18 cellular contexts compared by ENCODE assay signal in the genomic region with DNA sequence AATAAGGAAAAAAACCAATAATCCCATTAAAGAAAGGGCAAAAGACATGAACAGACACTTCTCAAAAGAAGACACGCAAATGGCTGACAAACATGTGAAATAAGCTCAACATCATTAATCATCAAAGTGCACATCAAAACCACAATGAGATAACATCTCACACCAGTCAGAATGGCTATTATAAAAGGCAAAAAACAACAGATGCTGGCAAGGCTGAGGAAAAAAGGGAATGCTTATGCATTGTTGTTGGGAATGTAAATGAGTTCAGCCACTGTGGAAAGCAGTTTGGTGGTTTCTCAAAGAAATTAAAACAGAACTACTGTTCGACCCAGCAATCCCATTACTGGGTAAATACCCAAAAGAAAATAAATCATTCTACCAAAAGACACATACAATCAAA.
DNase-seq lines count a peak whose midpoint lies in the region; ATAC-seq, FAIRE-seq and TF ChIP-seq lines count a peak whose summit lies in the region.
"Had no signal": no experiment of that assay in that cellular context is flagged by ENCODE, and none has a peak within 500 bp of the region (broad histone marks: within the 10 kb centered on the region; RNA-seq: fewer than 3 reads in every experiment).

No MANE protein-coding gene starts in this region.

- DNase-seq in A172 (ENCODE audit: low spot score) (peak; percentile 35), M059J (ENCODE audit: low read depth) (peak; percentile 47), astrocyte (ENCODE audit: low read depth) (peak; percentile 52), foreskin keratinocyte (peak; percentile 47 to 66), NCI-H187 (lab: John Stamatoyannopoulos, UW) (no peak)
- DNase-seq: C1 segment of cervical spinal cord; Calu3; CD4-positive, alpha-beta T cell; DMS 273 treated with DMSO at 0.1 percent for 48 hours; H9 had no signal

- H3K4me1 Mint-ChIP-seq in astrocyte (ENCODE audit: low read depth, unreplicated experiment), result no peaks in the 10 kb centered on the region
- H3K4me1 Mint-ChIP-seq: B cell had no signal

- H3K4me1 ChIP-seq in astrocyte (ENCODE audit: insufficient read depth, low read length) (no peaks in the 10 kb centered on the region), foreskin keratinocyte (no peaks in the 10 kb centered on the region)

- no peaks in the 10 kb centered on the region for H3K27me3 Mint-ChIP-seq in astrocyte (ENCODE audit: low read depth, unreplicated experiment)
- H3K27me3 Mint-ChIP-seq: B cell; CD4-positive, alpha-beta T cell had no signal

- peaks cover 2% of the 10 kb centered on the region for H3K9me3 Mint-ChIP-seq in astrocyte (ENCODE audit: unreplicated experiment)
- H3K9me3 Mint-ChIP-seq: CD4-positive, alpha-beta T cell; GM23338; H9 had no signal

- no peak for TF ChIP-seq CTCF in astrocyte (IDR thresholded peaks at IDR 0.05; ENCODE audit: insufficient read depth, low read depth, low read length)
- no peak for TF ChIP-seq CTCF in foreskin keratinocyte (conservative IDR thresholded peaks at IDR 0.05)

- H3K27me3 ChIP-seq in astrocyte (ENCODE audit: insufficient read depth, low read length) (no peaks in the 10 kb centered on the region), foreskin keratinocyte (no peaks in the 10 kb centered on the region)

- H3K4me3 ChIP-seq in astrocyte (ENCODE audit: insufficient read depth, low read depth, low read length), result no peak overlapping the region
- H3K4me3 ChIP-seq: GM12878, GM23338 had no signal

- H3K9me3 ChIP-seq in astrocyte (ENCODE audit: insufficient read depth, low read depth, low read length), result no peaks in the 10 kb centered on the region

- H3K9ac ChIP-seq in astrocyte (ENCODE audit: low read length), result no peak overlapping the region

- peaks cover 2% of the 10 kb centered on the region for H3K36me3 Mint-ChIP-seq in astrocyte (ENCODE audit: low read depth, unreplicated experiment)

- no peak overlapping the region for H3K27ac ChIP-seq in astrocyte (ENCODE audit: low read depth, low read length)
- H3K27ac ChIP-seq in foreskin keratinocyte, result no peak overlapping the region

- no peaks in the 10 kb centered on the region for H3K79me2 ChIP-seq in astrocyte (ENCODE audit: insufficient read depth, low read length)

- H3K36me3 ChIP-seq in astrocyte (ENCODE audit: insufficient read depth, low read length), result no peaks in the 10 kb centered on the region

- H3K4me2 ChIP-seq in astrocyte (ENCODE audit: low read length), result no peak overlapping the region
- H3K4me2 ChIP-seq: GM23338 had no signal

- H3K4me3 Mint-ChIP-seq in astrocyte (ENCODE audit: unreplicated experiment), result no peak overlapping the region
- H3K4me3 Mint-ChIP-seq: B cell; CD4-positive, alpha-beta T cell; GM23338; H9 had no signal

- H4K20me1 ChIP-seq in astrocyte (ENCODE audit: insufficient read depth, low read length), result no peaks in the 10 kb centered on the region

- H2AFZ ChIP-seq in astrocyte (ENCODE audit: low read depth, low read length), result no peak overlapping the region
- H2AFZ ChIP-seq: GM23338 had no signal

- no peak overlapping the region for H3K27ac Mint-ChIP-seq in astrocyte (ENCODE audit: unreplicated experiment)
- H3K27ac Mint-ChIP-seq: B cell; CD4-positive, alpha-beta T cell; GM23338 had no signal

- FAIRE-seq in astrocyte (lab: Jason Lieb, UNC), result no peak
- FAIRE-seq: A204.1, GM12878, GM18507, HTR-8/SVneo had no signal

- peak; percentile 59 for ATAC-seq in foreskin keratinocyte
- no peak for ATAC-seq in GM21360 (IDR thresholded peaks at IDR 0.05; ENCODE audit: unreplicated experiment)
- ATAC-seq in HG02759 (IDR thresholded peaks at IDR 0.05; ENCODE audit: unreplicated experiment), result no peak
- ATAC-seq: GM12878, GM23338 had no signal

Comparison
In these comparisons a context has a peak if more than half of its experiments do, and no peak if none do; other contexts are left out.
1. DNase-seq: peak in A172 (single experiment), M059J (single experiment), astrocyte (single experiment) and foreskin keratinocyte (2 of 2); none in NCI-H187 (0 of 2).